22 cellular contexts compared by ENCODE assay signal in the genomic region with DNA sequence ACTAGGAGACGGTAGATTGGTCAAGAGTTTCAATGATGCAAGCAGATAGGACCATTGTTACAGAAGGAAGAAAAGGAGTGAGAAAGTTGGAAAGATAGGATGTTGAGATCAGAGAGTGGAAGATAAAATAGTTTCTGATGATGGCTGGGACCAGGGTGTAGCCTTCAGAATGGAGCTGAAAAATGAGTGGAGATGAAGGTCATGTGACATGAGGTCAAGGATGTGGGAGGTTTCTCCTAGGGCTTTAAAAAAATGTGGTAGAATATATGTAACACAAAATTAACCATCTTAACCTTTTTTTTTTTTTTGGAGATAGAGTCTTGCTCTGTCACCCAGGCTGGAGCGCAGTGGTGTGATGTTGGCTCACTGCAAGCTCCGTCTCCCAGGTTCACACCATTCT.
"Had no signal": no experiment of that assay in that cellular context is flagged by ENCODE, and none has a peak within 500 bp of the region (broad histone marks: within the 10 kb centered on the region; RNA-seq: fewer than 3 reads in every experiment).

No MANE protein-coding gene starts in this region.

- H3K4me3 ChIP-seq: lung, thyroid gland had no signal

- H3K36me3 ChIP-seq: thyroid gland had no signal

- H3K27ac ChIP-seq: thyroid gland, VCaP had no signal

- DNase-seq: activated CD4-positive, alpha-beta T cell treated with anti-CD3 and anti-CD28 coated beads, Interleukin-2, amount 10 ng/mL, durations not matched to agents 7 days and 5 days; activated gamma-delta T cell treated with Interleukin-2 at 50 U/mL for 16 hours; activated T-cell treated with anti-CD3 and anti-CD28 coated beads, Interleukin-2, amount 50 U/mL, for 1 hour; anterior cingulate cortex; effector memory CD4-positive, alpha-beta T cell; foreskin keratinocyte; immature natural killer cell; natural killer cell; retina; stimulated activated CD4-positive, alpha-beta T cell treated with anti-CD3 and anti-CD28 coated beads, Interleukin-4, amount 100 ng/mL, for 24 hours; stimulated activated naive CD8-positive, alpha-beta T cell treated with anti-CD3 and anti-CD28 coated beads, Interleukin-15, Interleukin-2, amounts not matched to agents 100 U/mL and 50 U/mL, for 24 hours; substantia nigra; thyroid gland had no signal

- H3K4me3 Mint-ChIP-seq: activated CD4-positive, alpha-beta T cell treated with anti-CD3 and anti-CD28 coated beads, Interleukin-2, amount 10 ng/mL, durations not matched to agents 7 days and 5 days; activated naive CD4-positive, alpha-beta T cell treated with anti-CD3 and anti-CD28 coated beads, Interleukin-2, amount 50 U/mL, for 24 hours; brain; immature natural killer cell; mesothelial cell of epicardium; natural killer cell; T-helper 2 cell treated with Interferon-gamma antibody and Interleukin-4, amounts not matched to agents 5 μg/mL and 100 μg/mL, for 36 hours had no signal

- H3K4me1 Mint-ChIP-seq: activated naive CD4-positive, alpha-beta T cell treated with anti-CD3 and anti-CD28 coated beads, Interleukin-2, amount 50 U/mL, for 24 hours; immature natural killer cell; natural killer cell had no signal

- H3K36me3 Mint-ChIP-seq: activated naive CD4-positive, alpha-beta T cell treated with anti-CD3 and anti-CD28 coated beads, Interleukin-2, amount 50 U/mL, for 24 hours; brain; immature natural killer cell; mesothelial cell of epicardium; natural killer cell had no signal

- H3K9me3 Mint-ChIP-seq: activated CD4-positive, alpha-beta T cell treated with anti-CD3 and anti-CD28 coated beads, Interleukin-2, amount 10 ng/mL, durations not matched to agents 7 days and 5 days; activated naive CD4-positive, alpha-beta T cell treated with anti-CD3 and anti-CD28 coated beads, Interleukin-2, amount 50 U/mL, for 24 hours; immature natural killer cell; mesothelial cell of epicardium; natural killer cell; T-helper 2 cell treated with Interferon-gamma antibody and Interleukin-4, amounts not matched to agents 5 μg/mL and 100 μg/mL, for 36 hours had no signal

- H3K9me3 ChIP-seq: thyroid gland had no signal

- H3K27ac Mint-ChIP-seq: activated CD4-positive, alpha-beta T cell treated with anti-CD3 and anti-CD28 coated beads, Interleukin-2, amount 10 ng/mL, durations not matched to agents 7 days and 5 days; activated naive CD4-positive, alpha-beta T cell treated with anti-CD3 and anti-CD28 coated beads, Interleukin-2, amount 50 U/mL, for 24 hours; immature natural killer cell; mesothelial cell of epicardium; natural killer cell; progenitor cell of endocrine pancreas; T-helper 2 cell treated with Interferon-gamma antibody and Interleukin-4, amounts not matched to agents 5 μg/mL and 100 μg/mL, for 36 hours had no signal

- H3K27me3 ChIP-seq: foreskin keratinocyte, thyroid gland had no signal

- ATAC-seq: activated CD4-positive, CD25-positive, alpha-beta regulatory T cell treated with anti-CD3 and anti-CD28 coated beads, Interleukin-2, amount 50 U/mL, for 24 hours; foreskin keratinocyte; left lobe of liver; natural killer cell; stimulated activated naive CD8-positive, alpha-beta T cell treated with anti-CD3 and anti-CD28 coated beads, Interleukin-15, Interleukin-2, amounts not matched to agents 100 U/mL and 50 U/mL, for 24 hours had no signal
